ENCODE assay signal across 8 cellular contexts in genomic region chr6:70686548-70687133, GRCh38. TPM values are rescaled to one million over a fixed set of nuclear protein-coding genes. Genes with fewer than 3 reads are reported as not detected.
A peak's percentile ranks its signal among the peaks of the same experiment; 100 is the strongest.
DNase-seq lines count a peak whose midpoint lies in the region; ATAC-seq and FAIRE-seq lines count a peak whose summit lies in the region.

No MANE protein-coding gene starts in this region.

- no peak overlapping the region for H3K4me3 Mint-ChIP-seq in T-helper 17 cell

- H3K27ac ChIP-seq in small intestine (ENCODE audit: low read depth in 1 of 2, low read length in 1 of 2): no peak overlapping the region

- H3K4me3 ChIP-seq in small intestine (ENCODE audit: low read depth in 1 of 2, low read length in 2 of 2): no peak overlapping the region

- ATAC-seq in T-helper 17 cell (peak; percentile 54), HG03039 (IDR thresholded peaks at IDR 0.05; ENCODE audit: unreplicated experiment) (no peak), GM21737 (IDR thresholded peaks at IDR 0.05; ENCODE audit: unreplicated experiment) (no peak)

- H3K9me3 ChIP-seq in T-helper 17 cell (ENCODE audit: control insufficient read depth, low read length, poor library complexity, severe bottlenecking) (no peaks in the 10 kb centered on the region), small intestine (ENCODE audit: control insufficient read depth, low read depth) (no peaks in the 10 kb centered on the region)

- no peaks in the 10 kb centered on the region for H3K36me3 Mint-ChIP-seq in T-helper 17 cell (ENCODE audit: low read depth)

- H3K27me3 ChIP-seq in small intestine (ENCODE audit: control insufficient read depth in 2 of 2, insufficient read depth in 2 of 2, low read length in 2 of 2): no peaks in the 10 kb centered on the region

- DNase-seq in SIG-M5 treated with dmso at 0.1 percent for 504 hours (lab: John Stamatoyannopoulos, UW; ENCODE audit: unreplicated experiment): peak; percentile 52
- DNase-seq in SIG-M5 (lab: John Stamatoyannopoulos, UW): no peak
- peak; percentile 58 for DNase-seq in LoVo (ENCODE audit: low spot score)
- DNase-seq in T-helper 17 cell: no peak
- DNase-seq in foreskin melanocyte: peak; percentile 25
- DNase-seq in small intestine: peak; percentile 42

- 17 to 20% (median 20%) methylated on average over 3 of the region's 3 CpGs for WGBS in small intestine, 3 donors

- H3K36me3 ChIP-seq in small intestine (ENCODE audit: control insufficient read depth in 2 of 2, insufficient read depth in 2 of 2, low read length in 2 of 2): no peaks in the 10 kb centered on the region

- peak; percentile 82 for FAIRE-seq in small intestine (lab: Jason Lieb, UNC)

- H3K27me3 Mint-ChIP-seq in T-helper 17 cell: no peaks in the 10 kb centered on the region

- no peaks in the 10 kb centered on the region for H3K4me1 ChIP-seq in small intestine (ENCODE audit: control insufficient read depth in 2 of 2, insufficient read depth in 1 of 2, low read depth in 1 of 2, low read length in 1 of 2)

- H3K4me1 Mint-ChIP-seq in T-helper 17 cell: peaks cover 45% of the 10 kb centered on the region

- H3K27ac Mint-ChIP-seq in T-helper 17 cell: peak overlapping the region; percentile 89

RNA-seq across cellular contexts. Expression of gene SMAP1, which starts 19.0 kb away (rescaled TPM):
- 10 to 100 TPM; 35.7 to 38.7 TPM for total RNA-seq in T-helper 17 cell
- 10 to 100 TPM; 25.2 to 37.8 (median 36.7) TPM for polyA plus RNA-seq in small intestine

Comparison
In these comparisons a context has a peak if more than half of its experiments do, and no peak if none do; other contexts are left out.
1. DNase-seq: peak in SIG-M5 treated with dmso at 0.1 percent for 504 hours (single experiment), LoVo (single experiment), foreskin melanocyte (single experiment) and small intestine (single experiment); none in SIG-M5 (single experiment) and T-helper 17 cell (0 of 3).